ENCODE assay signal across 22 cellular contexts in the genomic region with DNA sequence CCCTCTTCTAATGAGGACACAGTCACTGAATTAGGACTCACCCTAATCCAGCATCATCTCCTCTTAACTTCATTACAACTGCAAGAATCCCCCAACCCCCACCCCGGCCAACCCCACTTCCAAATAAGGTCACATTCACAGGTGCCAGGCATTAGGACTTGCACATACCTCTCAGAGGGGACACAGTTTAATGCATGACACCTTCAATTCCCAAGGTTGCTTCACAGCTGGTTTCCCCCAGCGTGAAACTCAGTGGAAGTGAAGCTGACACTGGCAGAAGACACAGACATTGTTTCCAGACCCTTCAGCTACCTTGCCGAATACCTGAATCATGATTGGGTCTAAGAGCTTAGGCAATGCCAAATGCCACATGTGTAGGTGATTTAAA.
"Had no signal": no experiment of that assay in that cellular context is flagged by ENCODE, and none has a peak within 500 bp of the region (broad histone marks: within the 10 kb centered on the region; RNA-seq: fewer than 3 reads in every experiment).

No MANE protein-coding gene starts in this region.

- H3K27ac ChIP-seq: dorsolateral prefrontal cortex, epithelial cell of prostate, gastrocnemius medialis, lower lobe of right lung, parathyroid adenoma, right lobe of liver, testis, tibial artery had no signal

- H3K9me3 ChIP-seq: gastrocnemius medialis, lower lobe of right lung, right lobe of liver, testis, tibial artery had no signal

- ATAC-seq: esophagus mucosa, gastrocnemius medialis, left ventricle myocardium superior, lower lobe of right lung, natural killer cell, right lobe of liver had no signal

- DNase-seq: effector CD4-positive, alpha-beta T cell; foreskin fibroblast; gastrocnemius medialis; immature natural killer cell; islet precursor cell; left ventricle myocardium superior; lower lobe of right lung; natural killer cell; right lobe of liver; small intestine; stimulated activated CD4-positive, alpha-beta T cell treated with anti-CD3 and anti-CD28 coated beads, Interleukin-15, amount 100 ng/mL, for 24 hours; stimulated activated CD4-positive, alpha-beta T cell treated with anti-CD3 and anti-CD28 coated beads, Interleukin-2, amount 100 ng/mL, for 48 hours; stimulated activated CD8-positive, alpha-beta memory T cell treated with anti-CD3 and anti-CD28 coated beads, Interleukin-4, amount 100 ng/mL, for 48 hours; stimulated activated naive CD4-positive, alpha-beta T cell; testis; tibial artery had no signal

- H3K9ac ChIP-seq: parathyroid adenoma had no signal

- H3K4me3 Mint-ChIP-seq: immature natural killer cell, natural killer cell, type B pancreatic cell had no signal

- H3K27ac Mint-ChIP-seq: immature natural killer cell, natural killer cell, progenitor cell of endocrine pancreas, type B pancreatic cell had no signal

- H3K9me3 Mint-ChIP-seq: natural killer cell, type B pancreatic cell had no signal

- H3K4me1 Mint-ChIP-seq: immature natural killer cell, natural killer cell had no signal

- H3K4me1 ChIP-seq: gastrocnemius medialis, lower lobe of right lung, parathyroid adenoma, right lobe of liver, testis, tibial artery had no signal

- H3K4me3 ChIP-seq: dorsolateral prefrontal cortex, gastrocnemius medialis, lower lobe of right lung, right lobe of liver, testis, tibial artery had no signal

- H3K36me3 ChIP-seq: gastrocnemius medialis, lower lobe of right lung, right lobe of liver, tibial artery had no signal

- H2AFZ ChIP-seq: parathyroid adenoma had no signal

- H3K27me3 Mint-ChIP-seq: type B pancreatic cell had no signal

- H3K36me3 Mint-ChIP-seq: immature natural killer cell, natural killer cell, type B pancreatic cell had no signal

- H3K27me3 ChIP-seq: gastrocnemius medialis, right lobe of liver, testis had no signal

- H3K79me2 ChIP-seq: parathyroid adenoma had no signal
